In genomic region chr9:107487521-107488399, GRCh38 we compare ENCODE assay signal across 8 cellular contexts. TPM values are rescaled to one million over a fixed set of nuclear protein-coding genes. Genes with fewer than 3 reads are reported as not detected.
DNase-seq lines count a peak whose midpoint lies in the region.

No MANE protein-coding gene starts in this region.

- DNase-seq in GM03348 (ENCODE audit: low spot score) (peak; percentile 53), NCI-H526 treated with DMSO at 0.1 percent for 48 hours (lab: John Stamatoyannopoulos, UW) (peak; percentile 44), ecto neural progenitor cell (ENCODE audit: low spot score) (peak; percentile 84), mesenchymal stem cell (peak; percentile 62), ureter (ENCODE audit: low spot score) (peak; percentile 49), DMS79 (lab: John Stamatoyannopoulos, UW) (no peak), OCI-M2 (lab: John Stamatoyannopoulos, UW; ENCODE audit: unreplicated experiment) (no peak), pons (ENCODE audit: low spot score) (no peak)

- H3K23ac ChIP-seq in mesenchymal stem cell (ENCODE audit: low read length in 2 of 2) = peak overlapping the region in 1 of 2 experiments; percentile 97

- H3K27ac ChIP-seq in mesenchymal stem cell (ENCODE audit: low read length, poor library complexity, severe bottlenecking) = no peak overlapping the region

- peaks cover 2% of the 10 kb centered on the region for H3K79me1 ChIP-seq in mesenchymal stem cell (replicated peaks; ENCODE audit: low read length, poor library complexity, severe bottlenecking)

- peak overlapping the region in 1 of 2 experiments; percentile 94 for H3K14ac ChIP-seq in mesenchymal stem cell (ENCODE audit: low read length in 2 of 2)

- H2AFZ ChIP-seq in mesenchymal stem cell (ENCODE audit: low read depth, low read length) = peak overlapping the region; percentile 49

- peak overlapping the region; percentile 86 for H2BK15ac ChIP-seq in mesenchymal stem cell (ENCODE audit: low read depth, poor library complexity, severe bottlenecking)

- H3K9ac ChIP-seq in mesenchymal stem cell (ENCODE audit: low read length) = peak overlapping the region; percentile 96

- H2BK120ac ChIP-seq in mesenchymal stem cell (ENCODE audit: low read depth, low read length) = peak overlapping the region; percentile 42

- peaks cover 6 to 43% of the 10 kb centered on the region in 2 experiments for H3K36me3 ChIP-seq in mesenchymal stem cell (ENCODE audit: control insufficient read depth in 1 of 2, insufficient read depth in 2 of 2, low read depth in 1 of 2, low read length in 2 of 2)

- WGBS in mesenchymal stem cell = 1% methylated on average over 92 of the region's 92 CpGs

- H3K18ac ChIP-seq in mesenchymal stem cell (ENCODE audit: low read depth in 1 of 2, low read length in 2 of 2) = peak overlapping the region; percentile 69 to 83

- H3K4me2 ChIP-seq in mesenchymal stem cell (ENCODE audit: low read length, poor library complexity, severe bottlenecking) = peak overlapping the region; percentile 84

- H2BK5ac ChIP-seq in mesenchymal stem cell (ENCODE audit: low read depth, low read length, poor library complexity, severe bottlenecking) = no peak overlapping the region

- peak overlapping the region; percentile 81 for H4K8ac ChIP-seq in mesenchymal stem cell (ENCODE audit: low read length)

- peak overlapping the region; percentile 40 for H4K91ac ChIP-seq in mesenchymal stem cell (ENCODE audit: low read length)

- peak overlapping the region; percentile 28 to 71 for H2BK12ac ChIP-seq in mesenchymal stem cell (ENCODE audit: low read length in 2 of 2)

- H3K4ac ChIP-seq in mesenchymal stem cell (ENCODE audit: low read depth in 1 of 2, low read length in 2 of 2) = peak overlapping the region; percentile 17 to 58

- peaks cover 0 to 21% of the 10 kb centered on the region in 2 experiments for H3K27me3 ChIP-seq in mesenchymal stem cell (ENCODE audit: control insufficient read depth in 1 of 2, insufficient read depth in 1 of 2, low read length in 2 of 2)

- peak overlapping the region; percentile 55 to 96 for H3K4me3 ChIP-seq in mesenchymal stem cell (ENCODE audit: insufficient read depth in 1 of 2, low read depth in 1 of 2, low read length in 2 of 2)

- H2AK5ac ChIP-seq in mesenchymal stem cell (ENCODE audit: low read length, severe bottlenecking) = no peak overlapping the region

- H3K9me3 ChIP-seq in mesenchymal stem cell (ENCODE audit: control insufficient read depth, low read length) = no peaks in the 10 kb centered on the region

- peaks cover 34% of the 10 kb centered on the region for H3K4me1 ChIP-seq in mesenchymal stem cell (ENCODE audit: control insufficient read depth, insufficient read depth, low read depth, low read length)

RNA-seq across cellular contexts. Expression of gene KLF4, which starts 1.8 kb away (rescaled TPM):
- 21.2 TPM for polyA plus RNA-seq in mesenchymal stem cell (2013, experiment 1 of 2)
- polyA plus RNA-seq in mesenchymal stem cell (2013, experiment 2 of 2) = 21.0 TPM
- total RNA-seq in ureter = 33.1 TPM

Comparison
In these comparisons a context has a peak if more than half of its experiments do, and no peak if none do; other contexts are left out.
1. DNase-seq: peak in GM03348 (single experiment), NCI-H526 treated with DMSO at 0.1 percent for 48 hours (single experiment), ecto neural progenitor cell (single experiment), mesenchymal stem cell (single experiment) and ureter (single experiment); none in DMS79 (single experiment), OCI-M2 (single experiment) and pons (single experiment).